ENCODE assay signal across 13 cellular contexts in the genomic region with DNA sequence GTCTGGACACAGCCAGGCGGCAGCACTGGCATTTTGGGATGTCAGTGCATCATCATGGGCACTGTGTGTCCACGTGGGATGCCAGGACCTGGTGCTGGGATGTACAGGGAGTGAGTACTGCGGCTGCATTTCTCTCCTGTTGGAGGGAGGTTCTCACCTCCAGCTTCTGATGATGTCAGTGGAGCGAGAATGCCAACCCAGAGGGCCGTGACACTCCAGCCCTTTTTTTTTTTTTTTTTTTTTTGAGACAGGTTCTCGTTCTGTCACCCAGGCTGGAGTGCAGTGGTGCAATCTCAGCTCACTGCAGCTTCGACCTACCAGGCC. TPM values are rescaled to one million over a fixed set of nuclear protein-coding genes. Genes with fewer than 3 reads are reported as not detected.
DNase-seq lines count a peak whose midpoint lies in the region; ATAC-seq, FAIRE-seq and TF ChIP-seq lines count a peak whose summit lies in the region.
"Had no signal": no experiment of that assay in that cellular context is flagged by ENCODE, and none has a peak within 500 bp of the region (broad histone marks: within the 10 kb centered on the region; RNA-seq: fewer than 3 reads in every experiment).

No MANE protein-coding gene starts in this region.

- ATAC-seq in GM23338 (no peak), WTC11 (no peak), heart right ventricle (no peak), HG03108 (IDR thresholded peaks at IDR 0.05; ENCODE audit: unreplicated experiment) (no peak)

- H3K27me3 Mint-ChIP-seq in GM23338 (ENCODE audit: insufficient read depth, low read depth, poor library complexity) (peaks cover 40% of the 10 kb centered on the region), WTC11 (ENCODE audit: low read depth) (peaks cover 29% of the 10 kb centered on the region)
- H3K27me3 Mint-ChIP-seq: activated B cell treated with CpG ODN at 0.5 μM for 24 hours had no signal

- CTCF ChIA-PET in WTC11 (lab: Charles Lee): interaction anchor here (0.9 to 2.6 kb wide), 6 partner anchors 10 to 62 kb away, joined by 3 to 16 read pairs (median 6); no protein-coding TSS in a partner anchor

- H3K27me3 ChIP-seq in GM23338 (ENCODE audit: insufficient read depth): peaks cover 20% of the 10 kb centered on the region
- H3K27me3 ChIP-seq in keratinocyte (ENCODE audit: control insufficient read depth, extremely low read depth, insufficient read depth, low read length): no peaks in the 10 kb centered on the region
- no peaks in the 10 kb centered on the region for H3K27me3 ChIP-seq in heart right ventricle

- peak overlapping the region; percentile 11 for H3K9ac ChIP-seq in keratinocyte (ENCODE audit: control insufficient read depth, extremely low read depth, insufficient read depth, low read length)

- H3K9me2 ChIP-seq in GM23338 (ENCODE audit: insufficient read depth): no peaks in the 10 kb centered on the region

- H3K4me1 Mint-ChIP-seq in GM23338 (peaks cover 8% of the 10 kb centered on the region; the same call in 2 of the 3 replicates), WTC11 (peaks cover 20% of the 10 kb centered on the region)

- 78 to 83% methylated on average over 7 of the region's 7 CpGs for WGBS in heart right ventricle, 2 donors

- dilution Hi-C loops in keratinocyte (cut with MboI; ENCODE audit: extremely low pct_ligation_motif_present, low sequenced_read_pairs): no loop called here

- H3K9me3 ChIP-seq in keratinocyte (ENCODE audit: control insufficient read depth, low read depth, low read length) (no peaks in the 10 kb centered on the region), heart right ventricle (no peaks in the 10 kb centered on the region)

- POLR2A ChIA-PET in WTC11 (lab: Charles Lee): interaction anchor here (0.6 kb wide), 1 partner anchor 197 kb away, joined by 3 read pairs; no protein-coding TSS in a partner anchor

- TF ChIP-seq CTCF in 22Rv1 (IDR thresholded peaks at IDR 0.05) (no peak), GM23338 (conservative IDR thresholded peaks at IDR 0.05; ENCODE audit: low read depth in 2 of 2) (no peak), WTC11 (IDR thresholded peaks at IDR 0.05) (no peak), keratinocyte (optimal IDR thresholded peaks at IDR 0.05 in 1 of 3, IDR thresholded peaks at IDR 0.05 in 1 of 3, conservative IDR thresholded peaks at IDR 0.05 in 1 of 3; ENCODE audit: extremely low read depth in 1 of 3, insufficient read depth in 2 of 3, low read length in 3 of 3) (peak in 2 of 3 experiments; percentile 6 to 13), heart right ventricle (IDR thresholded peaks at IDR 0.05) (no peak)

- no peak for DNase-seq in GM23338 (ENCODE audit: low spot score)
- DNase-seq in WTC11 (ENCODE audit: low spot score): no peak
- no peak for DNase-seq in keratinocyte (ENCODE audit: low read depth, low spot score)
- DNase-seq in pons (ENCODE audit: low spot score): no peak
- DNase-seq in posterior vena cava (ENCODE audit: low spot score): no peak
- no peak for DNase-seq in heart right ventricle
- DNase-seq: activated B cell treated with CpG ODN at 0.5 μM for 24 hours, activated T-cell treated with anti-CD3 and anti-CD28 coated beads for 4 hours, DND-41, kidney had no signal

- H3K36me3 ChIP-seq in GM23338 (ENCODE audit: insufficient read depth): no peaks in the 10 kb centered on the region
- no peaks in the 10 kb centered on the region for H3K36me3 ChIP-seq in keratinocyte (ENCODE audit: control insufficient read depth in 2 of 2, extremely low read depth in 1 of 2, insufficient read depth in 2 of 2, low read length in 2 of 2)
- peaks cover 0 to 11% (median 3%) of the 10 kb centered on the region in 9 donors for H3K36me3 ChIP-seq in heart right ventricle

- H3K27ac ChIP-seq in 22Rv1 (peak overlapping the region; percentile 92; the same call in 1 of the 2 replicates), GM23338 (ENCODE audit: low read depth) (no peak overlapping the region), keratinocyte (ENCODE audit: control insufficient read depth, insufficient read depth, low read length) (peak overlapping the region; percentile 58), heart right ventricle (no peak overlapping the region)

- no peak for FAIRE-seq in keratinocyte (lab: Jason Lieb, UNC)
- FAIRE-seq: frontal cortex, kidney had no signal

- intact Hi-C loops in posterior vena cava (cut with DNase I) (no loop called here), heart right ventricle (cut with DNase I) (loop anchor here in 4 of 10 donors (5.0 to 10.0 kb wide), 4 partner anchors 51 to 139 kb away; partner anchors contain the start of gene TEX19 (in 1 of the 4))

- H3K4me3 ChIP-seq in GM23338: no peak overlapping the region
- H3K4me3 ChIP-seq in keratinocyte (ENCODE audit: control insufficient read depth in 2 of 3, extremely low read depth in 1 of 3, insufficient read depth in 2 of 3, low read depth in 1 of 3, low read length in 3 of 3): no peak overlapping the region
- H3K4me3 ChIP-seq in heart right ventricle: no peak overlapping the region

- H3K9me3 Mint-ChIP-seq in GM23338: peaks cover 6% of the 10 kb centered on the region; the same call in 2 of the 3 replicates
- H3K9me3 Mint-ChIP-seq in WTC11: no peaks in the 10 kb centered on the region
- H3K9me3 Mint-ChIP-seq: activated B cell treated with CpG ODN at 0.5 μM for 24 hours had no signal

- H3K4me1 ChIP-seq in GM23338 (ENCODE audit: insufficient read depth) (peaks cover 17% of the 10 kb centered on the region), keratinocyte (ENCODE audit: control insufficient read depth, extremely low read depth, insufficient read depth, low read length) (peaks cover 47% of the 10 kb centered on the region), heart right ventricle (peaks cover 9 to 40% (median 15%) of the 10 kb centered on the region in 9 donors)

- no peak overlapping the region for H3K27ac Mint-ChIP-seq in GM23338
- no peak overlapping the region for H3K27ac Mint-ChIP-seq in WTC11

- peaks cover 20% of the 10 kb centered on the region for H3F3A ChIP-seq in GM23338 (replicated peaks; ENCODE audit: low read depth)

- no peaks in the 10 kb centered on the region for H3K79me2 ChIP-seq in GM23338 (replicated peaks; ENCODE audit: insufficient read depth)
- no peaks in the 10 kb centered on the region for H3K79me2 ChIP-seq in keratinocyte (ENCODE audit: control insufficient read depth, insufficient read depth, low read length)

- H3K9me1 ChIP-seq in keratinocyte (ENCODE audit: control insufficient read depth, extremely low read depth, insufficient read depth, low read length): peaks cover 2% of the 10 kb centered on the region

- H4K20me1 ChIP-seq in GM23338 (replicated peaks; ENCODE audit: insufficient read depth) (no peaks in the 10 kb centered on the region), keratinocyte (ENCODE audit: control insufficient read depth, extremely low read depth, insufficient read depth, low read length) (no peaks in the 10 kb centered on the region)

- H3K4me3 Mint-ChIP-seq in GM23338: peak overlapping the region; percentile 79; the same call in 2 of the 3 replicates
- H3K4me3 Mint-ChIP-seq in WTC11: peak overlapping the region; percentile 86
- H3K4me3 Mint-ChIP-seq: activated B cell treated with CpG ODN at 0.5 μM for 24 hours had no signal

- H3K4me2 ChIP-seq in GM23338 (0 out of 2 replicates have a peak overlapping the region, but pooled peaks have one; percentile 76), keratinocyte (ENCODE audit: control insufficient read depth, extremely low read depth, insufficient read depth, low read depth, low read length) (peak overlapping the region; percentile 3)

- H2AFZ ChIP-seq in GM23338 (peak overlapping the region; percentile 99), keratinocyte (ENCODE audit: control insufficient read depth, low read length) (no peak overlapping the region)

- peaks cover 12% of the 10 kb centered on the region; the same call in 2 of the 3 replicates for H3K36me3 Mint-ChIP-seq in GM23338 (ENCODE audit: low read depth)
- H3K36me3 Mint-ChIP-seq in WTC11: no peaks in the 10 kb centered on the region; the same call in 1 of the 2 replicates

RNA-seq across cellular contexts. Expression of gene FOXK2, which starts 26.1 kb away (rescaled TPM):
- 62.4 and 66.0 TPM in 2 replicates for total RNA-seq in GM23338 (2014; rRNA removed; shearing (Covaris generic))
- polyA plus RNA-seq in GM23338 (2016; fragmentation: Nextera tagmentation; extraction: Ambion mirVana) (12.2 and 12.3 TPM in 2 replicates), keratinocyte (39.4 to 43.9 TPM (median 43.8 TPM) in 3 replicates), heart right ventricle (10 to 100 TPM; 16.5 to 24.7 TPM)
- total RNA-seq in WTC11 (2021) (57.7 to 65.7 TPM (median 62.7 TPM) in 3 replicates), posterior vena cava (10 to 100 TPM; 42.4 to 49.6 TPM), heart right ventricle (10 to 100 TPM; 27.5 to 66.6 (median 31.0) TPM)
- 18.2 TPM for polyA plus RNA-seq in keratinocyte (2011; ENCODE audit: low read depth)
- polyA plus RNA-seq in keratinocyte (2011; cell fraction: cytosol; rRNA removed): 35.9 and 37.2 TPM in 2 replicates
- 48.2 and 60.2 TPM in 2 replicates for polyA plus RNA-seq in keratinocyte (2011; cell fraction: nucleus; rRNA removed)
- 28.4 and 48.4 TPM in 2 replicates for polyA plus RNA-seq in keratinocyte (2012; ENCODE audit: low replicate concordance)
- polyA minus RNA-seq in keratinocyte: 41.7 to 60.1 TPM (median 47.5 TPM) in 3 replicates
- polyA minus RNA-seq in keratinocyte (2011; cell fraction: cytosol; rRNA and poly(A)+ RNA removed): 75.4 TPM
- 47.2 and 69.3 TPM in 2 replicates for polyA minus RNA-seq in keratinocyte (2011; cell fraction: nucleus; rRNA and poly(A)+ RNA removed)

RNA-seq across cellular contexts. Expression of gene NARF, which starts 34.9 kb away (rescaled TPM):
- 66.1 and 83.8 TPM in 2 replicates for total RNA-seq in GM23338 (2014; rRNA removed; shearing (Covaris generic))
- polyA plus RNA-seq in GM23338 (2016; fragmentation: Nextera tagmentation; extraction: Ambion mirVana): 67.1 and 69.5 TPM in 2 replicates
- 96.7 to 125 TPM (median 117 TPM) in 3 replicates for total RNA-seq in WTC11 (2021)
- polyA plus RNA-seq in keratinocyte: 31.9 to 36.8 TPM (median 32.9 TPM) in 3 replicates
- polyA plus RNA-seq in keratinocyte (2011; ENCODE audit: low read depth): 40.8 TPM
- polyA plus RNA-seq in keratinocyte (2011; cell fraction: cytosol; rRNA removed): 27.9 and 31.3 TPM in 2 replicates
- polyA plus RNA-seq in keratinocyte (2011; cell fraction: nucleus; rRNA removed): 40.5 and 43.6 TPM in 2 replicates
- 22.1 and 40.8 TPM in 2 replicates for polyA plus RNA-seq in keratinocyte (2012; ENCODE audit: low replicate concordance)
- polyA minus RNA-seq in keratinocyte: 19.5 to 39.9 TPM (median 24.4 TPM) in 3 replicates
- polyA minus RNA-seq in keratinocyte (2011; cell fraction: cytosol; rRNA and poly(A)+ RNA removed): 26.1 TPM
- 7.3 and 12.1 TPM in 2 replicates for polyA minus RNA-seq in keratinocyte (2011; cell fraction: nucleus; rRNA and poly(A)+ RNA removed)
- total RNA-seq in posterior vena cava: 10 to 100 TPM; 34.2 to 37.1 TPM
- 10 to 100 TPM; 48.4 to 74.8 (median 60.4) TPM for total RNA-seq in heart right ventricle
- polyA plus RNA-seq in heart right ventricle: 100 to 1,000 TPM in 1 of 2 donors, 10 to 100 TPM in 1; 68.7 to 179 TPM

RNA-seq across cellular contexts. Expression of gene CYBC1, which starts 42.9 kb away (rescaled TPM):
- total RNA-seq in GM23338 (2014; rRNA removed; shearing (Covaris generic)): 61.2 and 72.4 TPM in 2 replicates
- polyA plus RNA-seq in GM23338 (2016; fragmentation: Nextera tagmentation; extraction: Ambion mirVana) (22.5 and 24.7 TPM in 2 replicates), keratinocyte (30.2 to 36.0 TPM (median 34.2 TPM) in 3 replicates), heart right ventricle (10 to 100 TPM; 26.3 to 32.5 TPM)
- total RNA-seq in WTC11 (2021) (61.5 to 71.7 TPM (median 65.5 TPM) in 3 replicates), posterior vena cava (10 to 100 TPM; 55.5 to 77.9 TPM), heart right ventricle (10 to 100 TPM; 13.4 to 56.6 (median 20.5) TPM)
- polyA plus RNA-seq in keratinocyte (2011; ENCODE audit: low read depth): 10.1 TPM
- polyA plus RNA-seq in keratinocyte (2011; cell fraction: cytosol; rRNA removed): 14.2 and 21.4 TPM in 2 replicates
- polyA plus RNA-seq in keratinocyte (2011; cell fraction: nucleus; rRNA removed): 59.9 and 70.1 TPM in 2 replicates
- 25.9 and 27.8 TPM in 2 replicates for polyA plus RNA-seq in keratinocyte (2012; ENCODE audit: low replicate concordance)
- polyA minus RNA-seq in keratinocyte: 22.5 to 35.4 TPM (median 26.9 TPM) in 3 replicates
- 28.6 TPM for polyA minus RNA-seq in keratinocyte (2011; cell fraction: cytosol; rRNA and poly(A)+ RNA removed)
- polyA minus RNA-seq in keratinocyte (2011; cell fraction: nucleus; rRNA and poly(A)+ RNA removed): 25.4 and 25.9 TPM in 2 replicates

Comparison
In these comparisons a context has a peak if more than half of its experiments do, and no peak if none do; other contexts are left out.
1. H3K27ac ChIP-seq: peak in 22Rv1 (single experiment) and keratinocyte (single experiment); none in GM23338 (single experiment) and heart right ventricle (0 of 10).
2. CTCF ChIP-seq: peak in keratinocyte (2 of 3); none in 22Rv1 (single experiment), GM23338 (0 of 2), WTC11 (single experiment) and heart right ventricle (0 of 9).